Comparison of ENCODE assay signal across 22 cellular contexts in the genomic region with DNA sequence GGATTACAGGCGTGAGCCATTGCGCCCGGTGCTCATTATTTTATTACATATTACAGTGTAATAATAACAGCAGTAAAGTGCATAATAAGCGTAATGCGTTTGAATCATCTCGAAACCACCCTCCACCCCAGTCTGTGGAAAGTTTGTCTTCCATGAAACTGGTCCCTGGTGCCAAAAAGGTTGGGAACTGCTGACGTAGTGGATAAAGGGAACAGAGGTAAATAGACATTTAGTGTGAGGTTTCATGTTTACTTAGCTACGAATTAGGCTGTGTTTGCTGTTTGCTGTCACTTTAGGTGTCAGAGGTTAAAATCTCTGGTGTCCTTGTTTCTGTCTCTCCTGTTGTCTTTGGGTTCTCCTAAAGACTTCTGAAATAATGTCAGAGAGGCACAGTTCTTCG.
DNase-seq lines count a peak whose midpoint lies in the region; ATAC-seq, FAIRE-seq and TF ChIP-seq lines count a peak whose summit lies in the region.
"Had no signal": no experiment of that assay in that cellular context is flagged by ENCODE, and none has a peak within 500 bp of the region (broad histone marks: within the 10 kb centered on the region; RNA-seq: fewer than 3 reads in every experiment).

No MANE protein-coding gene starts in this region.

- TF ChIP-seq EP300 in A549 (IDR thresholded peaks at IDR 0.05) (no peak), H1 (IDR thresholded peaks at IDR 0.05; ENCODE audit: borderline replicate concordance in 1 of 2, low read depth in 2 of 2, low read length in 2 of 2) (no peak)

- H3K79me2 ChIP-seq in H1 (ENCODE audit: control insufficient read depth in 1 of 2, insufficient read depth in 2 of 2, low read length in 2 of 2) = no peaks in the 10 kb centered on the region

- H3K36me3 ChIP-seq in H1 (ENCODE audit: control insufficient read depth in 2 of 4, insufficient read depth in 4 of 4, low read length in 3 of 4) (no peaks in the 10 kb centered on the region), right lobe of liver (no peaks in the 10 kb centered on the region)
- H3K36me3 ChIP-seq: BLaER1, MG63 had no signal

- WGBS in A549 (ENCODE audit: missing lambda C conversion rate) = 59% methylated on average over 9 of the region's 9 CpGs
- WGBS in H1 (ENCODE audit: extremely low coverage in 1 of 2, insufficient coverage in 1 of 2, insufficient read length in 1 of 2, insufficient replicate concordance in 2 of 2, low coverage in 1 of 2, low lambda C conversion rate in 2 of 2, missing lambda C conversion rate in 1 of 2), 2 experiments = 95% methylated on average over 9 of the region's 9 CpGs; no CpG with 5 or more reads in 1 of the 2 experiments
- WGBS in right lobe of liver (ENCODE audit: insufficient coverage, low coverage, low lambda C conversion rate, missing lambda C conversion rate) = 60% methylated on average over 9 of the region's 9 CpGs

- H2AK5ac ChIP-seq in H1 (ENCODE audit: low read depth, low read length) = no peak overlapping the region

- no peak for TF ChIP-seq POLR2A in A549 (IDR thresholded peaks at IDR 0.05; ENCODE audit: low read length)
- TF ChIP-seq POLR2A in H1 (IDR thresholded peaks at IDR 0.05; ENCODE audit: control extremely low read depth in 1 of 2, low read depth in 2 of 2, low read length in 2 of 2) = no peak
- no peak for TF ChIP-seq POLR2A in right lobe of liver (IDR thresholded peaks at IDR 0.05)

- H3K27me3 ChIP-seq in H1 (replicated peaks in 1 of 4; ENCODE audit: control insufficient read depth in 3 of 4, extremely low read depth in 1 of 4, insufficient read depth in 3 of 4, low read length in 3 of 4) (no peaks in the 10 kb centered on the region), right lobe of liver (no peaks in the 10 kb centered on the region)
- H3K27me3 ChIP-seq: BLaER1, MG63 had no signal

- POLR2A ChIA-PET in A549 (lab: Yijun Ruan, JAX) (no interaction called here), H1 (lab: Charles Lee; ENCODE audit: partially characterized antibody) (no interaction called here)
- POLR2A ChIA-PET in activated CD4-positive, alpha-beta memory T cell treated with anti-CD3 and anti-CD28 coated beads, Interleukin-2, amount 10 ng/mL, durations not matched to agents 7 days and 5 days (lab: Charles Lee) = no interaction called here

- FAIRE-seq in A549 (lab: Jason Lieb, UNC) = no peak
- no peak for FAIRE-seq in H1 (lab: Jason Lieb, UNC)
- FAIRE-seq: D721Med, G401.6, K562 had no signal

- H2BK120ac ChIP-seq in H1 (replicated peaks; ENCODE audit: low read depth, low read length) = no peak overlapping the region

- no peaks in the 10 kb centered on the region for H3K4me1 ChIP-seq in A549
- no peaks in the 10 kb centered on the region for H3K4me1 ChIP-seq in H1 (replicated peaks in 1 of 4; ENCODE audit: control insufficient read depth in 3 of 4, insufficient read depth in 4 of 4, low read length in 3 of 4)
- H3K4me1 ChIP-seq in right lobe of liver = no peaks in the 10 kb centered on the region
- H3K4me1 ChIP-seq: BLaER1 had no signal

- no peak overlapping the region for H3K18ac ChIP-seq in H1 (ENCODE audit: extremely low read depth, low read length)

- H3K4me3 Mint-ChIP-seq in activated CD4-positive, alpha-beta memory T cell treated with anti-CD3 and anti-CD28 coated beads, Interleukin-2, amount 10 ng/mL, durations not matched to agents 7 days and 5 days = no peak overlapping the region
- H3K4me3 Mint-ChIP-seq: CD4-positive, CD25-positive, alpha-beta regulatory T cell; H9 had no signal

- no peak overlapping the region for H4K91ac ChIP-seq in H1 (replicated peaks; ENCODE audit: insufficient read length, low read length)

- no peak overlapping the region for H3K27ac ChIP-seq in A549
- H3K27ac ChIP-seq in H1 (ENCODE audit: low read depth, low read length) = no peak overlapping the region
- H3K27ac ChIP-seq in right lobe of liver = no peak overlapping the region
- H3K27ac ChIP-seq: BLaER1, PC-9 had no signal

- H4K8ac ChIP-seq in H1 (ENCODE audit: extremely low read depth, insufficient read depth, low read length) = no peak overlapping the region

- H2AFZ ChIP-seq in H1 (ENCODE audit: low read length) = peak overlapping the region; percentile 59
- H2AFZ ChIP-seq: PC-9 had no signal

- H3K27ac Mint-ChIP-seq in activated CD4-positive, alpha-beta memory T cell treated with anti-CD3 and anti-CD28 coated beads, Interleukin-2, amount 10 ng/mL, durations not matched to agents 7 days and 5 days = no peak overlapping the region
- H3K27ac Mint-ChIP-seq: CD4-positive, CD25-positive, alpha-beta regulatory T cell; H9 had no signal

- TF ChIP-seq RAD21 in A549 (conservative IDR thresholded peaks at IDR 0.05 in 1 of 2, IDR thresholded peaks at IDR 0.05 in 1 of 2) (no peak), H1 (IDR thresholded peaks at IDR 0.05 in 1 of 2, conservative IDR thresholded peaks at IDR 0.05 in 1 of 2; ENCODE audit: low read depth in 2 of 2, low read length in 2 of 2) (no peak)

- no peaks in the 10 kb centered on the region for H3K9me3 Mint-ChIP-seq in activated CD4-positive, alpha-beta memory T cell treated with anti-CD3 and anti-CD28 coated beads, Interleukin-2, amount 10 ng/mL, durations not matched to agents 7 days and 5 days

- no peaks in the 10 kb centered on the region for H3K9me3 ChIP-seq in A549
- no peaks in the 10 kb centered on the region for H3K9me3 ChIP-seq in H1 (ENCODE audit: insufficient read depth in 2 of 2, low read depth in 1 of 2, low read length in 1 of 2)
- no peaks in the 10 kb centered on the region for H3K9me3 ChIP-seq in right lobe of liver
- H3K9me3 ChIP-seq: BLaER1, MG63 had no signal

- no peak overlapping the region for H3K56ac ChIP-seq in H1 (replicated peaks; ENCODE audit: insufficient read length, low read depth, low read length)

- TF ChIP-seq CTCF in A549 (IDR thresholded peaks at IDR 0.05) = no peak
- no peak for TF ChIP-seq CTCF in H1 (IDR thresholded peaks at IDR 0.05; ENCODE audit: control extremely low read depth in 1 of 3, insufficient read depth in 1 of 3, low read depth in 1 of 3, low read length in 3 of 3)
- TF ChIP-seq CTCF in right lobe of liver (IDR thresholded peaks at IDR 0.05) = no peak

- CTCF ChIA-PET in A549 (lab: Yijun Ruan, JAX) (interaction anchor here (2.6 kb wide), 1 partner anchor 18 kb away, joined by 5 read pairs; no protein-coding TSS in a partner anchor), H1 (lab: Charles Lee; ENCODE audit: partially characterized antibody) (interaction anchor here (2.1 kb wide), 1 partner anchor 11 kb away, joined by 6 read pairs; no protein-coding TSS in a partner anchor)
- CTCF ChIA-PET in activated CD4-positive, alpha-beta memory T cell treated with anti-CD3 and anti-CD28 coated beads, Interleukin-2, amount 10 ng/mL, durations not matched to agents 7 days and 5 days (lab: Charles Lee) = no interaction called here

- no peak overlapping the region for H2BK20ac ChIP-seq in H1 (ENCODE audit: low read length)

- H3K4me2 ChIP-seq in A549 = no peak overlapping the region
- no peak overlapping the region for H3K4me2 ChIP-seq in H1 (ENCODE audit: insufficient read depth in 1 of 2, low read depth in 2 of 2, low read length in 2 of 2)
- H3K4me2 ChIP-seq: BLaER1, PC-9 had no signal

- no peak overlapping the region for H3K4ac ChIP-seq in H1 (replicated peaks; ENCODE audit: insufficient read length, low read depth, low read length)

- no peak overlapping the region for H3K23ac ChIP-seq in H1 (ENCODE audit: insufficient read length)

- no peak for ATAC-seq in A549
- ATAC-seq in right lobe of liver = peak in 3 of 4 donors; percentile 28 to 49 (median 30)
- no peak for ATAC-seq in left colon
- ATAC-seq: K562 had no signal

- DNase-seq in A549 (ENCODE audit: low read depth in 1 of 2, low spot score in 1 of 2) (no peak), NCI-H460 (ENCODE audit: extremely low read depth, low read depth) (peak; percentile 14), H1 (ENCODE audit: low read depth in 1 of 2, low spot score in 2 of 2) (no peak), right lobe of liver (peak in 1 of 3 donors; percentile 66), glomerular visceral epithelial cell (ENCODE audit: extremely low spot score) (no peak), left colon (no peak)
- no peak for DNase-seq in activated CD4-positive, alpha-beta memory T cell treated with anti-CD3 and anti-CD28 coated beads, Interleukin-2, amount 10 ng/mL, durations not matched to agents 7 days and 5 days
- DNase-seq: CD4-positive, CD25-positive, alpha-beta regulatory T cell; H9; MG63; NCI-H1105 treated with DMSO at 0.1 percent for 48 hours; NCI-H146; NCI-H1930; NCI-H446 treated with DMSO at 0.1 percent for 48 hours; NCI-H526 treated with DMSO at 0.1 percent for 48 hours; NK-92 treated with Interleukin-12 subunit alpha and Interleukin-12 subunit beta, amount 100 ng/mL, for 24 hours; PC-9; Right ventricle myocardium superior had no signal

- H2BK5ac ChIP-seq in H1 (ENCODE audit: low read depth, low read length) = no peak overlapping the region

- H3K4me1 Mint-ChIP-seq in activated CD4-positive, alpha-beta memory T cell treated with anti-CD3 and anti-CD28 coated beads, Interleukin-2, amount 10 ng/mL, durations not matched to agents 7 days and 5 days = no peaks in the 10 kb centered on the region
- H3K4me1 Mint-ChIP-seq: H9 had no signal

- intact Hi-C loops in right lobe of liver (cut with DNase I) = no loop called here
- intact Hi-C loops in left colon (cut with DNase I, micrococcal nuclease) = no loop called here

- H3K23me2 ChIP-seq in H1 (ENCODE audit: low read depth, low read length) = no peaks in the 10 kb centered on the region

- no peaks in the 10 kb centered on the region for H3K79me1 ChIP-seq in H1 (ENCODE audit: low read depth, low read length)

- H2BK12ac ChIP-seq in H1 (ENCODE audit: low read depth, low read length) = no peak overlapping the region

- no peaks in the 10 kb centered on the region for H3K36me3 Mint-ChIP-seq in activated CD4-positive, alpha-beta memory T cell treated with anti-CD3 and anti-CD28 coated beads, Interleukin-2, amount 10 ng/mL, durations not matched to agents 7 days and 5 days (ENCODE audit: low read depth)
- H3K36me3 Mint-ChIP-seq: CD4-positive, CD25-positive, alpha-beta regulatory T cell had no signal

- H4K20me1 ChIP-seq in H1 (replicated peaks in 1 of 2; ENCODE audit: control insufficient read depth in 1 of 2, insufficient read depth in 2 of 2, low read length in 2 of 2) = no peaks in the 10 kb centered on the region
- H4K20me1 ChIP-seq: BLaER1 had no signal

- H4K5ac ChIP-seq in H1 (ENCODE audit: insufficient read length, low read depth, low read length) = no peak overlapping the region

- no peak overlapping the region for H3K9ac ChIP-seq in H1 (replicated peaks in 1 of 4; ENCODE audit: extremely low read depth in 1 of 4, low read depth in 3 of 4, low read length in 3 of 4)
- H3K9ac ChIP-seq: BLaER1 had no signal

- H3K4me3 ChIP-seq in A549 (no peak overlapping the region), H1 (ENCODE audit: extremely low read depth in 1 of 4, insufficient read depth in 2 of 4, low read depth in 3 of 4, low read length in 4 of 4) (no peak overlapping the region), right lobe of liver (no peak overlapping the region)
- H3K4me3 ChIP-seq: BLaER1, K562, MG63, PC-9 had no signal

- H3K27me3 Mint-ChIP-seq in activated CD4-positive, alpha-beta memory T cell treated with anti-CD3 and anti-CD28 coated beads, Interleukin-2, amount 10 ng/mL, durations not matched to agents 7 days and 5 days = peaks cover 2% of the 10 kb centered on the region

- no peak overlapping the region for H2BK15ac ChIP-seq in H1 (ENCODE audit: low read length)

- H3K14ac ChIP-seq in H1 (ENCODE audit: insufficient read length) = no peak overlapping the region

TF ChIP-seq in H1, 55 proteins besides CTCF, POLR2A, EP300 and RAD21 (continues in another document):
- TF ChIP-seq PHF8 (conservative IDR thresholded peaks at IDR 0.05; ENCODE audit: low read depth, low read length) = no peak

Comparison
In these comparisons a context has a peak if more than half of its experiments do, and no peak if none do; other contexts are left out.
1. ATAC-seq: peak in right lobe of liver (3 of 4); none in A549 (0 of 2) and left colon (single experiment).